Comparison of ENCODE assay signal across 18 cellular contexts in the genomic region with DNA sequence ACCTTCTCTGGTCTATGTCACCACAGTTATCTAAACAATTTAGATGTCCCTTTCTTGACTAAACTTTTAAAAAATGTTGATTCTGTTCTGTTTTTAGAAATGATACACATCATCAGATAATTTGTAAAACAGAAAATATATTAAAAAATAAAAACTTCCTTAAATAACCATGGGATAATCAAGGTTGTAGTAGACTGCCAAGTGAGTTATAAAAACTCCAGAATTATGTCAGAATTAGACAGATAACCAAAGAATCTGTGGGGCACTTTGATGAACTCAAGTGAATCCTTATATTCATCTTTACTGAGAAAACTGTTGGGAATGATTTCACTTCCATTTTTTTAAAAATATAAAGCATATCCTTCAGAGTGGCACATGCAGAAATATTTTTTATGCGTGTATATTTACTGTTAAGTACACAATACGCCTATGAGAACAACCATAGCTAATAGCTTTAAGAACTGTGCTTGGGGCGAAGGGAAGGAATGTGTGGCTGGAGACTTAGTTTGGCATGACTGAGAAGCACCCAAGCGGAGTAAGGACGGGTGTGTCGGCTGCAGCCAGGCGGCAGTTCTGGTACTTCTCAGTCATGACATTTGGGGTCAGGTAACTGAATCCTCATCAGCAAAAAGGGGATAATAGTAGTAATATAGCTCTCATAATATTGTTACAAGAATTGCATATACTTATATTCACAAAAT.
DNase-seq lines count a peak whose midpoint lies in the region; ATAC-seq, FAIRE-seq and TF ChIP-seq lines count a peak whose summit lies in the region.
"Had no signal": no experiment of that assay in that cellular context is flagged by ENCODE, and none has a peak within 500 bp of the region (broad histone marks: within the 10 kb centered on the region; RNA-seq: fewer than 3 reads in every experiment).

No MANE protein-coding gene starts in this region.

- FAIRE-seq in astrocyte (lab: Jason Lieb, UNC), result no peak
- FAIRE-seq: GM12891 had no signal

- H3K9me3 ChIP-seq in astrocyte (ENCODE audit: insufficient read depth, low read depth, low read length) (no peaks in the 10 kb centered on the region), parathyroid adenoma (ENCODE audit: control insufficient read depth, low read length) (no peaks in the 10 kb centered on the region)

- H3K27me3 Mint-ChIP-seq in astrocyte (ENCODE audit: low read depth, unreplicated experiment), result no peaks in the 10 kb centered on the region
- peaks cover 10 to 28% of the 10 kb centered on the region in 2 donors for H3K27me3 Mint-ChIP-seq in effector memory CD8-positive, alpha-beta T cell
- H3K27me3 Mint-ChIP-seq: dendritic cell treated with granulocyte-macrophage colony-stimulating factor and Interleukin-4, amounts not matched to agents 40 ng/mL and 50 ng/mL, for 4 days had no signal

- H4K20me1 ChIP-seq in astrocyte (ENCODE audit: insufficient read depth, low read length), result no peaks in the 10 kb centered on the region

- ATAC-seq in left ventricle myocardium superior, result peak; percentile 64
- ATAC-seq in GM21723 (IDR thresholded peaks at IDR 0.05; ENCODE audit: unreplicated experiment), result no peak
- no peak for ATAC-seq in effector memory CD8-positive, alpha-beta T cell (replicated peaks)

- H3K9me3 Mint-ChIP-seq in astrocyte (ENCODE audit: unreplicated experiment), result no peaks in the 10 kb centered on the region
- H3K9me3 Mint-ChIP-seq in effector memory CD8-positive, alpha-beta T cell, result no peaks in the 10 kb centered on the region
- H3K9me3 Mint-ChIP-seq: activated naive CD8-positive, alpha-beta T cell treated with anti-CD3 and anti-CD28 coated beads for 36 hours had no signal

- H3K4me1 ChIP-seq in astrocyte (ENCODE audit: insufficient read depth, low read length), result peaks cover 36% of the 10 kb centered on the region
- H3K4me1 ChIP-seq in parathyroid adenoma, result peaks cover 71% of the 10 kb centered on the region

- H3K4me1 Mint-ChIP-seq in astrocyte (ENCODE audit: low read depth, unreplicated experiment), result peaks cover 58% of the 10 kb centered on the region
- peaks cover 3% of the 10 kb centered on the region in 2 donors for H3K4me1 Mint-ChIP-seq in effector memory CD8-positive, alpha-beta T cell (ENCODE audit: low read depth in 2 of 2)

- peak overlapping the region; percentile 94 for H3K27ac Mint-ChIP-seq in astrocyte (ENCODE audit: unreplicated experiment)
- no peak overlapping the region for H3K27ac Mint-ChIP-seq in effector memory CD8-positive, alpha-beta T cell
- H3K27ac Mint-ChIP-seq: activated naive CD8-positive, alpha-beta T cell treated with anti-CD3 and anti-CD28 coated beads for 36 hours; B cell; dendritic cell treated with granulocyte-macrophage colony-stimulating factor and Interleukin-4, amounts not matched to agents 40 ng/mL and 50 ng/mL, for 4 days had no signal

- no peak overlapping the region for H3K4me3 Mint-ChIP-seq in astrocyte (ENCODE audit: unreplicated experiment)
- no peak overlapping the region for H3K4me3 Mint-ChIP-seq in effector memory CD8-positive, alpha-beta T cell
- H3K4me3 Mint-ChIP-seq: activated naive CD8-positive, alpha-beta T cell treated with anti-CD3 and anti-CD28 coated beads for 36 hours; B cell; dendritic cell treated with granulocyte-macrophage colony-stimulating factor and Interleukin-4, amounts not matched to agents 40 ng/mL and 50 ng/mL, for 4 days had no signal

- H3K4me3 ChIP-seq in astrocyte (ENCODE audit: insufficient read depth, low read depth, low read length) (no peak overlapping the region), parathyroid adenoma (ENCODE audit: low read depth, low read length) (peak overlapping the region; percentile 20)

- H2AFZ ChIP-seq in astrocyte (ENCODE audit: low read depth, low read length) (no peak overlapping the region), parathyroid adenoma (no peak overlapping the region)

- H3K36me3 ChIP-seq in astrocyte (ENCODE audit: insufficient read depth, low read length) (no peaks in the 10 kb centered on the region), parathyroid adenoma (ENCODE audit: control insufficient read depth, insufficient read depth, low read length) (peaks cover 3% of the 10 kb centered on the region)

- intact Hi-C loops in left ventricle myocardium superior (cut with micrococcal nuclease), result no loop called here

- no peak overlapping the region for H3K4me2 ChIP-seq in astrocyte (ENCODE audit: low read length)
- H3K4me2 ChIP-seq in parathyroid adenoma (ENCODE audit: low read length), result peak overlapping the region; percentile 51

- DNase-seq in EH (ENCODE audit: low read depth) (peak; percentile 32), astrocyte (ENCODE audit: low read depth) (no peak), left ventricle myocardium superior (peak; percentile 41), globus pallidus (ENCODE audit: low spot score) (no peak), NCI-H1417 treated with DMSO at 0.1 percent for 48 hours (lab: John Stamatoyannopoulos, UW) (no peak)
- DNase-seq in effector memory CD8-positive, alpha-beta T cell, result no peak
- DNase-seq: activated CD4-positive, CD25-positive, alpha-beta regulatory T cell; activated naive CD8-positive, alpha-beta T cell treated with anti-CD3 and anti-CD28 coated beads for 36 hours; DND-41; GOT3; MM.1S; occipital lobe had no signal

- TF ChIP-seq CTCF in astrocyte (IDR thresholded peaks at IDR 0.05; ENCODE audit: insufficient read depth, low read depth, low read length) (no peak), parathyroid adenoma (IDR thresholded peaks at IDR 0.05) (peak; percentile 31)

- H3K36me3 Mint-ChIP-seq in astrocyte (ENCODE audit: low read depth, unreplicated experiment), result no peaks in the 10 kb centered on the region
- no peaks in the 10 kb centered on the region for H3K36me3 Mint-ChIP-seq in effector memory CD8-positive, alpha-beta T cell (ENCODE audit: insufficient read depth)
- H3K36me3 Mint-ChIP-seq: activated naive CD8-positive, alpha-beta T cell treated with anti-CD3 and anti-CD28 coated beads for 36 hours had no signal

- H3K9ac ChIP-seq in astrocyte (ENCODE audit: low read length) (no peak overlapping the region), parathyroid adenoma (no peak overlapping the region)

- H3K27me3 ChIP-seq in astrocyte (ENCODE audit: insufficient read depth, low read length), result no peaks in the 10 kb centered on the region
- H3K27me3 ChIP-seq in parathyroid adenoma (ENCODE audit: control insufficient read depth, insufficient read depth, low read length), result no peaks in the 10 kb centered on the region

- H3K27ac ChIP-seq in astrocyte (ENCODE audit: low read depth, low read length) (no peak overlapping the region), parathyroid adenoma (peak overlapping the region; percentile 74)
- H3K27ac ChIP-seq: HL-60 had no signal

- no peaks in the 10 kb centered on the region for H3K79me2 ChIP-seq in astrocyte (ENCODE audit: insufficient read depth, low read length)
- no peaks in the 10 kb centered on the region for H3K79me2 ChIP-seq in parathyroid adenoma

Comparison
In these comparisons a context has a peak if more than half of its experiments do, and no peak if none do; other contexts are left out.
1. DNase-seq: peak in EH (single experiment) and left ventricle myocardium superior (single experiment); none in astrocyte (single experiment), globus pallidus (single experiment), NCI-H1417 treated with DMSO at 0.1 percent for 48 hours (single experiment) and effector memory CD8-positive, alpha-beta T cell (0 of 3).